ENCODE assay signal across 33 cellular contexts in genomic region chr21:18987515-18988026, GRCh38.
DNase-seq lines count a peak whose midpoint lies in the region; ATAC-seq, FAIRE-seq and TF ChIP-seq lines count a peak whose summit lies in the region.
"Had no signal": no experiment of that assay in that cellular context is flagged by ENCODE, and none has a peak within 500 bp of the region (broad histone marks: within the 10 kb centered on the region; RNA-seq: fewer than 3 reads in every experiment).

No MANE protein-coding gene starts in this region.

- WGBS in K562 (ENCODE audit: insufficient coverage, low coverage, missing lambda C conversion rate): 1% methylated on average over 11 of the region's 11 CpGs

- TF ChIP-seq EP300 in K562 (IDR thresholded peaks at IDR 0.05; ENCODE audit: low read length): no peak

- H3K4me1 ChIP-seq in K562 (replicated peaks in 1 of 2; ENCODE audit: control insufficient read depth in 2 of 2, insufficient read depth in 2 of 2, low read length in 2 of 2): no peaks in the 10 kb centered on the region
- H3K4me1 ChIP-seq in rectal smooth muscle tissue (ENCODE audit: control insufficient read depth, insufficient read depth, low read length): peaks cover 16% of the 10 kb centered on the region
- H3K4me1 ChIP-seq: BLaER1 treated with 17β-estradiol and CSF1 and Interleukin-3, amounts not matched to agents 10 nM and 100 nM; spleen; stomach had no signal

- ATAC-seq in K562: no peak
- ATAC-seq in stimulated activated naive CD8-positive, alpha-beta T cell treated with anti-CD3 and anti-CD28 coated beads, Interleukin-15, Interleukin-2, amounts not matched to agents 100 U/mL and 50 U/mL, for 24 hours: no peak
- ATAC-seq: activated CD4-positive, CD25-positive, alpha-beta regulatory T cell treated with anti-CD3 and anti-CD28 coated beads, Interleukin-2, amount 50 U/mL, for 24 hours; activated CD8-positive, alpha-beta memory T cell treated with anti-CD3 and anti-CD28 coated beads, Interleukin-2, amount 10 ng/mL, durations not matched to agents 7 days and 5 days; left lobe of liver had no signal

- CTCF ChIA-PET in K562 (lab: Yijun Ruan, JAX; ENCODE audit: low intra/inter-chr PET ratio): no interaction called here

- peak overlapping the region; percentile 24; the same call in 1 of the 2 replicates for H2AFZ ChIP-seq in K562 (ENCODE audit: low read depth, low read length)

- H3K27ac ChIP-seq in K562 (ENCODE audit: extremely low read depth, low read depth, low read length) (no peak overlapping the region), rectal smooth muscle tissue (ENCODE audit: low read depth, low read length) (peak overlapping the region; percentile 59)
- H3K27ac ChIP-seq: BLaER1 treated with 17β-estradiol and CSF1 and Interleukin-3, amounts not matched to agents 10 nM and 100 nM; cardiac muscle cell; epithelial cell of prostate; ovary; SK-N-MC; spleen; stomach; tibial artery had no signal

- no peak for TF ChIP-seq RAD21 in K562 (CRISPR knock-in tag; conservative IDR thresholded peaks at IDR 0.05 in 1 of 2, IDR thresholded peaks at IDR 0.05 in 1 of 2)

- no peak for TF ChIP-seq CTCF in K562 (IDR thresholded peaks at IDR 0.05 in 2 of 3, conservative IDR thresholded peaks at IDR 0.05 in 1 of 3; ENCODE audit: insufficient read depth in 2 of 3, low read depth in 1 of 3, low read length in 3 of 3)

- in situ Hi-C loops in K562 (cut with MboI): no loop called here

- no peaks in the 10 kb centered on the region for H3K36me3 ChIP-seq in K562 (ENCODE audit: control insufficient read depth, insufficient read depth, low read length)
- no peaks in the 10 kb centered on the region for H3K36me3 ChIP-seq in rectal smooth muscle tissue (ENCODE audit: control insufficient read depth, insufficient read depth, low read length)
- H3K36me3 ChIP-seq: BLaER1 treated with 17β-estradiol and CSF1 and Interleukin-3, amounts not matched to agents 10 nM and 100 nM; cardiac muscle cell; ovary; spleen; stomach; tibial artery had no signal

- TF ChIP-seq POLR2A in K562 (conservative IDR thresholded peaks at IDR 0.05): no peak

- POLR2A ChIA-PET in K562 (lab: Yijun Ruan, JAX): interaction anchor here (0.6 kb wide), 1 partner anchor 600 kb away, joined by 4 read pairs; no protein-coding TSS in a partner anchor

- FAIRE-seq in K562 (lab: Jason Lieb, UNC): no peak
- FAIRE-seq: astrocyte, colon had no signal

- H3K9ac ChIP-seq in K562 (ENCODE audit: insufficient read depth in 1 of 2, low read depth in 2 of 2, low read length in 2 of 2): no peak overlapping the region
- H3K9ac ChIP-seq in rectal smooth muscle tissue (ENCODE audit: low read length): no peak overlapping the region
- H3K9ac ChIP-seq: BLaER1 treated with 17β-estradiol and CSF1 and Interleukin-3, amounts not matched to agents 10 nM and 100 nM had no signal

- H3K27me3 ChIP-seq in K562 (ENCODE audit: control insufficient read depth in 2 of 2, insufficient read depth in 2 of 2, low read length in 2 of 2): no peaks in the 10 kb centered on the region
- H3K27me3 ChIP-seq in rectal smooth muscle tissue (ENCODE audit: control insufficient read depth, insufficient read depth, low read length): no peaks in the 10 kb centered on the region
- H3K27me3 ChIP-seq: BLaER1 treated with 17β-estradiol and CSF1 and Interleukin-3, amounts not matched to agents 10 nM and 100 nM; cardiac muscle cell; ovary; spleen; stomach; tibial artery had no signal

- intact Hi-C loops in K562 (cut with micrococcal nuclease): no loop called here

- no peaks in the 10 kb centered on the region; the same call in 1 of the 2 replicates for H3K9me3 ChIP-seq in K562 (replicated peaks; ENCODE audit: control insufficient read depth, insufficient read depth, low read depth, low read length)
- H3K9me3 ChIP-seq: ovary, tibial artery had no signal

- no peaks in the 10 kb centered on the region for H4K20me1 ChIP-seq in K562 (replicated peaks; ENCODE audit: control insufficient read depth, insufficient read depth, low read length)
- H4K20me1 ChIP-seq: BLaER1 treated with 17β-estradiol and CSF1 and Interleukin-3, amounts not matched to agents 10 nM and 100 nM had no signal

- no peaks in the 10 kb centered on the region for H3K9me1 ChIP-seq in K562 (ENCODE audit: control insufficient read depth, insufficient read depth, low read length)

- no TSS peak for BruUV-seq in K562 (replicated peaks; lab: Mats Ljungman, UMichigan)

- DNase-seq in Ammon's horn (ENCODE audit: low spot score): peak; percentile 5
- DNase-seq in DMS 273 treated with DMSO at 0.1 percent for 48 hours (lab: John Stamatoyannopoulos, UW): peak; percentile 22
- no peak for DNase-seq in K562 (ENCODE audit: extremely low read depth in 1 of 4, low spot score in 3 of 4)
- no peak for DNase-seq in NCI-H82 treated with DMSO at 0.1 percent for 48 hours (lab: John Stamatoyannopoulos, UW; ENCODE audit: unreplicated experiment)
- DNase-seq in putamen (ENCODE audit: low spot score): no peak
- no peak for DNase-seq in stimulated activated naive CD8-positive, alpha-beta T cell treated with anti-CD3 and anti-CD28 coated beads, Interleukin-15, Interleukin-2, amounts not matched to agents 100 U/mL and 50 U/mL, for 24 hours
- DNase-seq: activated CD4-positive, alpha-beta T cell treated with anti-CD3 and anti-CD28 coated beads, Interleukin-2, amount 50 U/mL, for 4 hours; activated CD8-positive, alpha-beta memory T cell treated with anti-CD3 and anti-CD28 coated beads, Interleukin-2, amount 10 ng/mL, durations not matched to agents 7 days and 5 days; activated T-cell treated with anti-CD3 and anti-CD28 coated beads, Interleukin-2, amount 50 U/mL, for 48 hours; COR-L47; DMS79; effector CD8-positive, alpha-beta T cell; GF-D8; NCI-H1694 treated with DMSO at 0.1 percent for 48 hours; NCI-H345; NCI-H82; OCI-M1; ovary; spleen; stimulated activated CD4-positive, alpha-beta T cell treated with anti-CD3 and anti-CD28 coated beads, Interleukin-2, amount 100 ng/mL, for 24 hours; stimulated activated CD8-positive, alpha-beta memory T cell treated with anti-CD3 and anti-CD28 coated beads, Interleukin-4, amount 100 ng/mL, for 48 hours; stomach; T-helper 2 cell; tibial artery had no signal

- no peak overlapping the region for H3K4me3 ChIP-seq in K562
- H3K4me3 ChIP-seq in rectal smooth muscle tissue (ENCODE audit: low read length): no peak overlapping the region
- H3K4me3 ChIP-seq: BLaER1 treated with 17β-estradiol and CSF1 and Interleukin-3, amounts not matched to agents 10 nM and 100 nM; cardiac muscle cell; ovary; SK-N-MC; spleen; stomach; tibial artery had no signal

- no peak overlapping the region for H3K4me2 ChIP-seq in K562 (ENCODE audit: insufficient read depth, low read length)
- H3K4me2 ChIP-seq: BLaER1 treated with 17β-estradiol and CSF1 and Interleukin-3, amounts not matched to agents 10 nM and 100 nM had no signal

- H3K79me2 ChIP-seq in K562 (ENCODE audit: control insufficient read depth, insufficient read depth, low read length): no peaks in the 10 kb centered on the region

TF ChIP-seq in K562, 482 proteins besides CTCF, POLR2A, EP300 and RAD21:
- TF ChIP-seq BDP1 (IDR thresholded peaks at IDR 0.05; ENCODE audit: insufficient read depth, insufficient read length): no peak
- no peak for TF ChIP-seq SRF (CRISPR knock-in tag; IDR thresholded peaks at IDR 0.05)
- TF ChIP-seq SAFB2 (IDR thresholded peaks at IDR 0.05; ENCODE audit: borderline replicate concordance, low read depth, low read length, severe bottlenecking): no peak
- TF ChIP-seq THRAP3 (IDR thresholded peaks at IDR 0.05; ENCODE audit: borderline replicate concordance): no peak
- TF ChIP-seq SMARCA5 (IDR thresholded peaks at IDR 0.05): no peak
- TF ChIP-seq ZNF57 (CRISPR knock-in tag; IDR thresholded peaks at IDR 0.05): no peak
- no peak for TF ChIP-seq ZNF830 (CRISPR knock-in tag; IDR thresholded peaks at IDR 0.05)
- no peak for TF ChIP-seq DEAF1 (CRISPR knock-in tag; IDR thresholded peaks at IDR 0.05)
- no peak for TF ChIP-seq BRCA1 (IDR thresholded peaks at IDR 0.05)
- TF ChIP-seq BRCA1 (CRISPR knock-in tag; IDR thresholded peaks at IDR 0.05): no peak
- TF ChIP-seq SMARCA4 (IDR thresholded peaks at IDR 0.05): no peak
- TF ChIP-seq HLTF (IDR thresholded peaks at IDR 0.05): no peak
- TF ChIP-seq CREB1 (IDR thresholded peaks at IDR 0.05): no peak
- TF ChIP-seq CREB1 (CRISPR knock-in tag; IDR thresholded peaks at IDR 0.05): no peak
- no peak for TF ChIP-seq CBFA2T2 (conservative IDR thresholded peaks at IDR 0.05)
- no peak for TF ChIP-seq KLF16 (IDR thresholded peaks at IDR 0.05)

Comparison
In these comparisons a context has a peak if more than half of its experiments do, and no peak if none do; other contexts are left out.
1. DNase-seq: peak in Ammon's horn (single experiment) and DMS 273 treated with DMSO at 0.1 percent for 48 hours (single experiment); none in K562 (0 of 4), NCI-H82 treated with DMSO at 0.1 percent for 48 hours (single experiment), putamen (single experiment) and stimulated activated naive CD8-positive, alpha-beta T cell treated with anti-CD3 and anti-CD28 coated beads, Interleukin-15, Interleukin-2, amounts not matched to agents 100 U/mL and 50 U/mL, for 24 hours (single experiment).